ENCODE assay signal across 8 cellular contexts in the genomic region with DNA sequence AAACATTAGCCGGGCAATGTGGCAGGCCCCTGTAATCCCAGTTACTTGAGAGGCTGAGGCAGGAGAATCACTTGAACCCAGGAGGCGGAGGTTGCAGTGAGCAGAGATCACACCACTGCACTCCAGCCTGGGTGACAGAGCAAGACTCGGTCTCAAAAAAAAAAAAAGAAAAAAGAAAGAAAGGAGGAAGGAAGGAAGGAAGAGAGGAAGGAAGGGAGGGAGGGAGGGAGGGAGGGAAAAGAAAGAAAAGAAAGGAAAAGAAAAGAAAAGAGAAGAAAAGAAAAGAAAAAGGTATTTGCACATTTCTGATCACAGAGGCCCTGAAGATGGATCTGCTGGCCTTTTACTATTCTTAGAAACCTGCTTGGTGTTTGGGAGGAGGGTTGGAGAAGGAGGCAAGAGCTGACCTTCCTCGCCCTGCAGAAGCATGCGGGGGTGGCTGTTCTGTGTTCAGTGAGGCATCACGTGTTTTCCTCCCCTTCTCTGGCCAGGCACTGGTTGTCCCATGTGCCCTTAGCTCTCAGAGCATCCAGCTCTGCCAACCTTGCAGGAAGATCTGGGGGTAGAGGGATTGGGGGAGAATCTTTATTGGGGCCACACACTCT. TPM values are rescaled to one million over a fixed set of nuclear protein-coding genes. Genes with fewer than 3 reads are reported as not detected.
A peak's percentile ranks its signal among the peaks of the same experiment; 100 is the strongest.
DNase-seq lines count a peak whose midpoint lies in the region; ATAC-seq and TF ChIP-seq lines count a peak whose summit lies in the region.
"Not testable (repeated sequence)": the region's sequence is repeated elsewhere in the genome, so short reads cannot be mapped to it uniquely, and the experiment has no call there.

No MANE protein-coding gene starts in this region.

- H3K9ac ChIP-seq in BLaER1 treated with 17β-estradiol and CSF1 and Interleukin-3, amounts not matched to agents 10 nM and 100 nM, result not testable (repeated sequence)

- not testable (repeated sequence) for H3K4me3 ChIP-seq in BLaER1 treated with 17β-estradiol and CSF1 and Interleukin-3, amounts not matched to agents 10 nM and 100 nM; fibroblast of pulmonary artery (replicated peaks; ENCODE audit: low read depth, low read length); right lobe of liver

- H3K4me2 ChIP-seq in BLaER1 treated with 17β-estradiol and CSF1 and Interleukin-3, amounts not matched to agents 10 nM and 100 nM, result peak overlapping the region; percentile 28 to 67 (median 55); a peak in 20 of 22 replicates

- peak; percentile 41 to 92 for ATAC-seq in left cardiac atrium
- ATAC-seq in right lobe of liver, result peak; percentile 36 to 90 (median 50)
- peak; percentile 42 for ATAC-seq in sciatic nerve

- H3K27me3 ChIP-seq in BLaER1 treated with 17β-estradiol and CSF1 and Interleukin-3, amounts not matched to agents 10 nM and 100 nM; right lobe of liver: not testable (repeated sequence)

- H3K27ac Mint-ChIP-seq in activated naive CD4-positive, alpha-beta T cell treated with anti-CD3 and anti-CD28 coated beads, Interleukin-2, amount 10 ng/mL, durations not matched to agents 7 days and 5 days, result peak overlapping the region; percentile 58

- intact Hi-C loops in left cardiac atrium (cut with DNase I); right lobe of liver (cut with DNase I); sciatic nerve (cut with DNase I): not testable (repeated sequence)

- CTCF ChIA-PET in activated naive CD4-positive, alpha-beta T cell treated with anti-CD3 and anti-CD28 coated beads, Interleukin-2, amount 10 ng/mL, durations not matched to agents 7 days and 5 days (lab: Charles Lee), result interaction anchor here (1.4 kb wide), 1 partner anchor 26 kb away, joined by 3 read pairs; no protein-coding TSS in a partner anchor

- H3K4me3 Mint-ChIP-seq in activated naive CD4-positive, alpha-beta T cell treated with anti-CD3 and anti-CD28 coated beads, Interleukin-2, amount 10 ng/mL, durations not matched to agents 7 days and 5 days, result not testable (repeated sequence)

- TF ChIP-seq EP300 in Ishikawa (IDR thresholded peaks at IDR 0.05; ENCODE audit: borderline replicate concordance), result not testable (repeated sequence)

- not testable (repeated sequence) for H3K9me3 Mint-ChIP-seq in activated naive CD4-positive, alpha-beta T cell treated with anti-CD3 and anti-CD28 coated beads, Interleukin-2, amount 10 ng/mL, durations not matched to agents 7 days and 5 days

- not testable (repeated sequence) for H3K4me1 Mint-ChIP-seq in activated naive CD4-positive, alpha-beta T cell treated with anti-CD3 and anti-CD28 coated beads, Interleukin-2, amount 10 ng/mL, durations not matched to agents 7 days and 5 days

- peaks cover 40% of the 10 kb centered on the region for H3K27me3 Mint-ChIP-seq in activated naive CD4-positive, alpha-beta T cell treated with anti-CD3 and anti-CD28 coated beads, Interleukin-2, amount 10 ng/mL, durations not matched to agents 7 days and 5 days

- TF ChIP-seq RAD21 in Ishikawa (IDR thresholded peaks at IDR 0.05; ENCODE audit: low read depth), result not testable (repeated sequence)

- H3K36me3 ChIP-seq in BLaER1 treated with 17β-estradiol and CSF1 and Interleukin-3, amounts not matched to agents 10 nM and 100 nM; right lobe of liver: not testable (repeated sequence)

- H3K9me3 ChIP-seq in BLaER1 treated with 17β-estradiol and CSF1 and Interleukin-3, amounts not matched to agents 10 nM and 100 nM (replicated peaks in 1 of 11); right lobe of liver: not testable (repeated sequence)

- not testable (repeated sequence) for H3K27ac ChIP-seq in BLaER1 treated with 17β-estradiol and CSF1 and Interleukin-3, amounts not matched to agents 10 nM and 100 nM; right lobe of liver

- DNase-seq in RPMI8226 (peak; percentile 42), fibroblast of pulmonary artery (ENCODE audit: low read depth) (peak; percentile 50)
- not testable (repeated sequence) for DNase-seq in activated naive CD4-positive, alpha-beta T cell treated with anti-CD3 and anti-CD28 coated beads, Interleukin-2, amount 10 ng/mL, durations not matched to agents 7 days and 5 days; left cardiac atrium; right lobe of liver; sciatic nerve (ENCODE audit: low spot score)

- H3K36me3 Mint-ChIP-seq in activated naive CD4-positive, alpha-beta T cell treated with anti-CD3 and anti-CD28 coated beads, Interleukin-2, amount 10 ng/mL, durations not matched to agents 7 days and 5 days, result not testable (repeated sequence)

- not testable (repeated sequence) for TF ChIP-seq CTCF in fibroblast of pulmonary artery (IDR thresholded peaks at IDR 0.05; ENCODE audit: low read length, missing control alignments); right lobe of liver (IDR thresholded peaks at IDR 0.05)

- H3K4me1 ChIP-seq in BLaER1 treated with 17β-estradiol and CSF1 and Interleukin-3, amounts not matched to agents 10 nM and 100 nM, result peaks cover 12 to 20% (median 15%) of the 10 kb centered on the region in 10 experiments
- not testable (repeated sequence) for H3K4me1 ChIP-seq in right lobe of liver

- not testable (repeated sequence) for TF ChIP-seq POLR2A in right lobe of liver (IDR thresholded peaks at IDR 0.05)

- WGBS in right lobe of liver (ENCODE audit: insufficient coverage, low coverage, low lambda C conversion rate, missing lambda C conversion rate), result 24% methylated on average over 5 of the region's 6 CpGs

- not testable (repeated sequence) for H4K20me1 ChIP-seq in BLaER1 treated with 17β-estradiol and CSF1 and Interleukin-3, amounts not matched to agents 10 nM and 100 nM

TF ChIP-seq in Ishikawa, 13 proteins besides CTCF, POLR2A, EP300 and RAD21:
- peak; percentile 89 for TF ChIP-seq EGR1 (IDR thresholded peaks at IDR 0.05)
- TF ChIP-seq, protein P1, sequence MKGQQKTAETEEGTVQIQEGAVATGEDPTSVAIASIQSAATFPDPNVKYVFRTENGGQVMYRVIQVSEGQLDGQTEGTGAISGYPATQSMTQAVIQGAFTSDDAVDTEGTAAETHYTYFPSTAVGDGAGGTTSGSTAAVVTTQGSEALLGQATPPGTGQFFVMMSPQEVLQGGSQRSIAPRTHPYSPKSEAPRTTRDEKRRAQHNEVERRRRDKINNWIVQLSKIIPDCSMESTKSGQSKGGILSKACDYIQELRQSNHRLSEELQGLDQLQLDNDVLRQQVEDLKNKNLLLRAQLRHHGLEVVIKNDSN (IDR thresholded peaks at IDR 0.05), result peak; percentile 83
- TF ChIP-seq, protein P2, sequence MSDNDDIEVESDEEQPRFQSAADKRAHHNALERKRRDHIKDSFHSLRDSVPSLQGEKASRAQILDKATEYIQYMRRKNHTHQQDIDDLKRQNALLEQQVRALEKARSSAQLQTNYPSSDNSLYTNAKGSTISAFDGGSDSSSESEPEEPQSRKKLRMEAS (IDR thresholded peaks at IDR 0.05), result peak; percentile 81

RNA-seq across cellular contexts. Expression of a gene that starts 19.3 kb away (rescaled TPM):
- total RNA-seq in left cardiac atrium (100 to 1,000 TPM; 251 to 257 TPM), right lobe of liver (100 to 1,000 TPM; 105 to 228 (median 134) TPM), sciatic nerve (231 TPM)

RNA-seq across cellular contexts. Expression of a gene that starts 26.6 kb away (rescaled TPM):
- total RNA-seq in left cardiac atrium (1 to 10 TPM; 5.5 to 6.1 TPM), right lobe of liver (10 to 100 TPM in 2 of 6 experiments, 1 to 10 TPM in 4; 5.9 to 10.8 (median 9.2) TPM), sciatic nerve (17.4 TPM)

RNA-seq across cellular contexts. Expression of a gene that starts 46.2 kb away (rescaled TPM):
- 10 to 100 TPM; 48.0 to 53.9 TPM for total RNA-seq in left cardiac atrium
- 100 to 1,000 TPM in 4 of 6 experiments, 10 to 100 TPM in 2; 68.3 to 159 (median 111) TPM for total RNA-seq in right lobe of liver
- 44.3 TPM for total RNA-seq in sciatic nerve

RNA-seq across cellular contexts. Expression of a gene that starts 46.8 kb away (rescaled TPM):
- total RNA-seq in left cardiac atrium (10 to 100 TPM; 49.6 to 59.1 TPM), right lobe of liver (10 to 100 TPM; 41.7 to 57.5 (median 54.3) TPM), sciatic nerve (89.7 TPM)

RNA-seq across cellular contexts. Expression of a gene that starts 57.4 kb away (rescaled TPM):
- 10 to 100 TPM; 15.7 to 17.0 TPM for total RNA-seq in left cardiac atrium
- 1 to 10 TPM; 5.4 to 8.1 (median 6.2) TPM for total RNA-seq in right lobe of liver
- total RNA-seq in sciatic nerve, result 18.8 TPM
